Comparison of ENCODE assay signal across 18 cellular contexts in genomic region chr3:159654183-159655134, GRCh38.
"Had no signal": no experiment of that assay in that cellular context is flagged by ENCODE, and none has a peak within 500 bp of the region (broad histone marks: within the 10 kb centered on the region; RNA-seq: fewer than 3 reads in every experiment).

No MANE protein-coding gene starts in this region.

- H3K27ac ChIP-seq: epithelial cell of prostate, neutrophil, parathyroid adenoma, skin epidermis, suprapubic skin, upper lobe of left lung had no signal

- ATAC-seq: natural killer cell had no signal

- H3K27me3 ChIP-seq: neutrophil, suprapubic skin, upper lobe of left lung had no signal

- FAIRE-seq: frontal cortex had no signal

- H3K36me3 ChIP-seq: neutrophil, suprapubic skin, upper lobe of left lung had no signal

- H3K4me1 ChIP-seq: parathyroid adenoma, suprapubic skin, upper lobe of left lung had no signal

- DNase-seq: activated CD4-positive, alpha-beta T cell treated with anti-CD3 and anti-CD28 coated beads, Interleukin-2, amount 50 U/mL, for 1 hour; activated CD4-positive, CD25-positive, alpha-beta regulatory T cell; activated CD8-positive, alpha-beta memory T cell treated with anti-CD3 and anti-CD28 coated beads for 24 hours; activated naive CD8-positive, alpha-beta T cell treated with anti-CD3 and anti-CD28 coated beads, Interleukin-2, amount 10 ng/mL, durations not matched to agents 7 days and 5 days; cerebellar nuclear complex; effector memory CD4-positive, alpha-beta T cell; mesenchymal stem cell; natural killer cell; stimulated activated CD4-positive, alpha-beta T cell treated with anti-CD3 and anti-CD28 coated beads, Interleukin-4, amount 100 ng/mL, for 4 hours; stimulated activated CD8-positive, alpha-beta memory T cell treated with anti-CD3 and anti-CD28 coated beads, Interleukin-4, amount 100 ng/mL, for 48 hours; SW 1271; upper lobe of left lung had no signal

- H3K9me3 ChIP-seq: neutrophil, suprapubic skin, upper lobe of left lung had no signal

- H3K4me3 ChIP-seq: skin epidermis, suprapubic skin, upper lobe of left lung had no signal
